ENCODE assay signal across 12 cellular contexts in the genomic region with DNA sequence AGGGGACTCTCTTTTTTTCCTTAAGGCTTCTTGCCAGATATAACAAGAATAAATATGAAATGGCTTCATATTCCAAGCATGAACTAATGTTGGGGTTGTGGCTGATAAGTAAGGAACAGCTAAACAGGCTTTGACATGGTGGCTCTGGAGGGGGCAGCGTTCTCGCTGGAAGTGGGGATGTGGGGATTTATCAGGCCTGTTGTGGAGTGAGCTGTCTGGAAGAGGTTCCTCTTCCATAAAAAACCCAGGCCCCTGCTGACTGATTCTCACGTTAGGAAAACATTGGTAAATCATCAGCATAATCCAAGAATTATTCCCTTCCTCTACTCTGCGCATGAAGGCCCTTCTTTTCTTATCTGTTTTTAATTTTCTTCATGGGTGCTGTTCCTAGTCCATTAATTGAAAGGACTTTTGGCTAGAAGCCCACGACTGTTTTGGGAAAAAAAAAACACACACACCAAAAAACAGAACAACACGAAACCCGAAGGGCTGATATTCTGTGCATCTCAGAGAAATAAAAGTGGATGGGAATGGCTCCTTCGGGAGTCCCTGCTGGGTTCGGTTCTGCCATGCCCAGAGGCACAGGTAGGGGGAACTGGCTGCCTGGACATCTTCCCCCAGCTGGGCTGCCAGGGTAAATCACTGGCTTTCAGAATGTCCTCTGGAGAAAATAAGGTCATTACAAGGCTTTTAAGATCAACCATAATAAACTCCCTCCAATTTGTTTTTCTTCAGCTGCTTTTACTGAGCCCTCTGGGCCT.
DNase-seq lines count a peak whose midpoint lies in the region; ATAC-seq and TF ChIP-seq lines count a peak whose summit lies in the region.
"Had no signal": no experiment of that assay in that cellular context is flagged by ENCODE, and none has a peak within 500 bp of the region (broad histone marks: within the 10 kb centered on the region; RNA-seq: fewer than 3 reads in every experiment).

No MANE protein-coding gene starts in this region.

- peak; percentile 46 for ATAC-seq in Right ventricle myocardium inferior
- ATAC-seq in HG03378 (IDR thresholded peaks at IDR 0.05; ENCODE audit: unreplicated experiment), result no peak
- ATAC-seq: activated CD4-positive, CD25-positive, alpha-beta regulatory T cell treated with anti-CD3 and anti-CD28 coated beads, Interleukin-2, amount 50 U/mL, for 24 hours; mucosa of descending colon had no signal

- DNase-seq in Right ventricle myocardium inferior (ENCODE audit: missing footprints), result no peak
- no peak for DNase-seq in cardiac septum (ENCODE audit: low spot score)
- no peak for DNase-seq in epithelial cell of proximal tubule (ENCODE audit: low read depth)
- peak; percentile 34 for DNase-seq in midbrain (lab: John Stamatoyannopoulos, UW)
- no peak for DNase-seq in RWPE1 (ENCODE audit: low spot score)
- DNase-seq in NCI-H226, result no peak
- no peak for DNase-seq in NCI-H2081 (lab: John Stamatoyannopoulos, UW)
- DNase-seq: activated gamma-delta T cell, Peyer's patch had no signal

- POLR2A ChIA-PET in RWPE1 (lab: Yijun Ruan, JAX; ENCODE audit: low non-redundant PET), result no interaction called here

- no peak overlapping the region for H3K27ac ChIP-seq in RWPE1
- H3K27ac ChIP-seq: Peyer's patch had no signal

- CTCF ChIA-PET in RWPE1 (lab: Yijun Ruan, JAX), result interaction anchor here (0.7 to 1.1 kb wide), 3 partner anchors 10 to 1263 kb away, joined by 3 to 6 read pairs (median 5); no protein-coding TSS in a partner anchor

- no peak overlapping the region for H3K4me3 ChIP-seq in epithelial cell of proximal tubule (ENCODE audit: low read depth, low read length)
- H3K4me3 ChIP-seq: mucosa of descending colon, Peyer's patch had no signal

- TF ChIP-seq CTCF in epithelial cell of proximal tubule (conservative IDR thresholded peaks at IDR 0.05; ENCODE audit: low read depth, low read length), result peak; percentile 48
- no peak for TF ChIP-seq CTCF in RWPE1 (conservative IDR thresholded peaks at IDR 0.05; ENCODE audit: low read depth)

- intact Hi-C loops in Right ventricle myocardium inferior (cut with DNase I), result no loop called here
- intact Hi-C loops in cardiac septum (cut with DNase I), result no loop called here
